ENCODE assay signal across 8 cellular contexts in the genomic region with DNA sequence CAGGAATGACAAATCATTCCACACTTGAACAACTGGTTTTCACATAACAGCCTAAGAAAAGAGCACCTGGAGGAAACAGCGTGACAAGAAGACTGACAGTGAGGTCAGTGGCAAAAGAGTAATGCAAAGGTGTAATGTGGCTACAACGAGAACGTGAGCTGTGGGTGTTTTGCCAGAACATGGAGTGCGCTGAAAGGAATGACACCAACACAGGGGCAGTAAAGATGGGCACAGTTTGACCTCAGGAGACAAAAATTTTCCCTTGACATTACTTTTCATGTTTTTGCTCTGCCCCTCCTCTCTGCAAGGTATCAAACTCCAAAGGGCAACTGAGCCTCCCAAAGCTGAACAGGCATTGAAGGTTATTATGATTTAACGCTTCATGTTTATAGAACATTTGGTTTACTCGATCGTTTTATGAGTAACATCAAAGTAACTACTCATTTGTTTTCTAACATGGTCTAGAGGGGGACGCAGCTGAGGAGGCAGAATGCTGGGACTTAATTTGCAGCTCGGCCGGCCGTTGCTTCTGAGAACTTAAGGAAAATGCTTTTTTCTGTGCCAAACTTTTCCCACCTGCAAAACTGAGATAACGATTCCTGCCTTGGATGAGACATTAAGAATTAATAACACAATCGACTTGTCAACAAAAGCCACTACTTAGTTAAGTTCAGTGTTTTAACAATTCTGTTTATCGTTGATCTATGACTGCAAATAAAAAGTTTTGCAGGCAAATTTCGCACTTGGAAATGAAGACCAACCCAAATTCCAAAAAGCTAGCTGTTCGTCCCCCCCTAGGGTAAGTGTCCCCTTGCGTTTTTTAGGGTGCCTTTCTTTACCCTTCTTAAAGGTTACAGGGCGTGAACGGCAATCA. TPM values are rescaled to one million over a fixed set of nuclear protein-coding genes. Genes with fewer than 3 reads are reported as not detected.
DNase-seq lines count a peak whose midpoint lies in the region; ATAC-seq and TF ChIP-seq lines count a peak whose summit lies in the region.

No MANE protein-coding gene starts in this region.

- peak overlapping the region; percentile 78 for H3K27ac ChIP-seq in RWPE2 (ENCODE audit: poor library complexity, severe bottlenecking)
- H3K27ac ChIP-seq in ovary, result peak overlapping the region; percentile 58 to 93

- no peak for TF ChIP-seq EP300 in ovary (IDR thresholded peaks at IDR 0.05)

- H3K4me3 ChIP-seq in RWPE2 (ENCODE audit: severe bottlenecking) (peak overlapping the region; percentile 54), ovary (peak overlapping the region; percentile 62)

- H3K36me3 ChIP-seq in RWPE2 (ENCODE audit: low read depth) (peaks cover 39% of the 10 kb centered on the region), ovary (no peaks in the 10 kb centered on the region)

- 6 to 14% (median 12%) methylated on average over 19 of the region's 19 CpGs for WGBS in ovary, 3 donors

- intact Hi-C loops in ovary (cut with DNase I), result no loop called here

- no peak for ATAC-seq in RWPE2 (ENCODE audit: low read depth)
- peak; percentile 56 for ATAC-seq in esophagus mucosa
- no peak for ATAC-seq in HG03196 (IDR thresholded peaks at IDR 0.05; ENCODE audit: unreplicated experiment)

- H3K9me3 ChIP-seq in RWPE2 (ENCODE audit: severe bottlenecking), result no peaks in the 10 kb centered on the region
- no peaks in the 10 kb centered on the region for H3K9me3 ChIP-seq in ovary

- TF ChIP-seq POLR2A in ovary (IDR thresholded peaks at IDR 0.05), result no peak

- H3K4me1 ChIP-seq in RWPE2 (ENCODE audit: insufficient read depth, poor library complexity, severe bottlenecking) (peaks cover 9% of the 10 kb centered on the region), ovary (ENCODE audit: insufficient read depth) (peaks cover 2% of the 10 kb centered on the region)

- DNase-seq in EH (ENCODE audit: low read depth) (peak; percentile 18), RWPE2 (ENCODE audit: low spot score) (no peak), ovary (peak in 1 of 5 donors; percentile 11), NCI-H1048 (lab: John Stamatoyannopoulos, UW) (no peak), cerebellar cortex (ENCODE audit: low spot score) (no peak)
- DNase-seq in stimulated activated CD4-positive, alpha-beta T cell treated with anti-CD3 and anti-CD28 coated beads, Interleukin-12 subunit alpha, Interleukin-12 subunit beta, amount 100 ng/mL, for 4 hours, result no peak

- H3K27me3 ChIP-seq in RWPE2 (ENCODE audit: insufficient read depth, poor library complexity, severe bottlenecking) (no peaks in the 10 kb centered on the region), ovary (no peaks in the 10 kb centered on the region)

- no peak for TF ChIP-seq CTCF in RWPE2 (IDR thresholded peaks at IDR 0.05; ENCODE audit: poor library complexity, severe bottlenecking)
- TF ChIP-seq CTCF in ovary (IDR thresholded peaks at IDR 0.05), result no peak

RNA-seq across cellular contexts. Expression of a gene that starts 1.0 kb away (rescaled TPM):
- total RNA-seq in esophagus mucosa, result 32.9 TPM
- 100 to 1,000 TPM in 1 of 7 donors, 10 to 100 TPM in 6; 31.6 to 111 (median 41.6) TPM for total RNA-seq in ovary
- 10 to 100 TPM; 55.6 to 58.4 TPM for polyA plus RNA-seq in ovary

RNA-seq across cellular contexts. Expression of a gene that starts 26.4 kb away (rescaled TPM):
- total RNA-seq in esophagus mucosa, result 26.6 TPM
- total RNA-seq in ovary, result 10 to 100 TPM; 13.7 to 34.5 (median 19.1) TPM
- polyA plus RNA-seq in ovary, result 10 to 100 TPM; 11.2 to 21.1 TPM

RNA-seq across cellular contexts. Expression of a gene that starts 26.8 kb away (rescaled TPM):
- 65.4 TPM for total RNA-seq in esophagus mucosa
- total RNA-seq in ovary, result 10 to 100 TPM; 37.6 to 92.3 (median 65.4) TPM
- polyA plus RNA-seq in ovary, result 100 to 1,000 TPM in 1 of 2 donors, 10 to 100 TPM in 1; 40.2 to 109 TPM

RNA-seq across cellular contexts. Expression of a gene that starts 37.0 kb away (rescaled TPM):
- 35.4 TPM for total RNA-seq in esophagus mucosa
- total RNA-seq in ovary, result 100 to 1,000 TPM in 5 of 7 donors, 10 to 100 TPM in 2; 90.9 to 244 (median 129) TPM
- polyA plus RNA-seq in ovary, result 100 to 1,000 TPM in 1 of 2 donors, 10 to 100 TPM in 1; 57.0 to 104 TPM

RNA-seq across cellular contexts. Expression of a gene that starts 54.0 kb away (rescaled TPM):
- total RNA-seq in esophagus mucosa, result 4.6 TPM
- total RNA-seq in ovary, result 10 to 100 TPM in 4 of 7 donors, 1 to 10 TPM in 3; 7.2 to 11.8 (median 10.2) TPM
- polyA plus RNA-seq in ovary, result 10 to 100 TPM; 12.1 to 12.7 TPM
